In the genomic region with DNA sequence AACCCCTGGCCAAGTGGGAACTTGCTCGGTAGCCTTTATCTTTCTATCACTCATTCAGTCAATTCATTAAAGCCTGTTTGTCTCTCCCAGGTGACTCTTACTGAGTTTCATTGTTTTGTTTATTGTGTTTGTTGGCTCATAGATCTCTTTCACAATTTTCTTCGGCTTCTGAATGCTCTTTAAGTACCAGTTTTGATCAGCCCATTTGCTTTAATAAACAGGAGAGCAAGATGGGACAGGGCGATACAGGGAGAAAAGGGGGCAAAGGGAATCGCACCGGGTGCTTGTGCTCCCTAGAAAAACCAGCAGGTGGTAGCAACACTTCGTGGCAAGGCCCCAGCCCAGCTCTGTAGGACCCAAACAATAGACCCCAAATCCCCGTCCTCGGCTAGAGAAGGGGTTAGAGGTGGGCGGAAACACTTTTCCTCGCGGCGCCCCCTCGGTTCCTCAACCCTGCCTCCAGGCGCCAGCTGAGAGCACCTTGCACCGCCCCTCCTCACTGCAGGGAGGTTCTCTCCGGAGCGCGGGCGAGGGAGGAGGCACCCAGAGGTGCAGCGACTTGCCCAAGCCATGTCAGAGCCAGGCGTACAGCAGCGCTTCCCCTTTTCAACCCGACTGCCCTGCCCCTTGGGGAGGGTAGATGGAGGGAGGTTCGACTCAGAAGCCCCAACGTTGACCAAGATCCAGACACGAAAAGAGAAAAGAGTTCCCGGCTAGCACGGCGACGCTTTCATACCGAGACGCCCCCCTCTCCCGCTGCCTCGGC, we compare ENCODE assay signal across 8 cellular contexts. TPM values are rescaled to one million over a fixed set of nuclear protein-coding genes. Genes with fewer than 3 reads are reported as not detected.
DNase-seq lines count a peak whose midpoint lies in the region; ATAC-seq and TF ChIP-seq lines count a peak whose summit lies in the region.

No MANE protein-coding gene starts in this region.

- no peaks in the 10 kb centered on the region for H3K9me2 ChIP-seq in PC-9 (ENCODE audit: insufficient read depth)

- TF ChIP-seq CTCF in PC-9 (conservative IDR thresholded peaks at IDR 0.05) = peak; percentile 92
- TF ChIP-seq CTCF in fibroblast of pulmonary artery (IDR thresholded peaks at IDR 0.05; ENCODE audit: low read length, missing control alignments) = peak; percentile 83
- TF ChIP-seq CTCF in nephron (IDR thresholded peaks at IDR 0.05; ENCODE audit: unreplicated experiment in 3 of 3) = peak; percentile 85 to 87 (median 85)

- BruUV-seq in PC-9 (replicated peaks; lab: Mats Ljungman, UMichigan) = TSS peak; percentile 60

- H3K4me3 Mint-ChIP-seq in CD4-positive, alpha-beta memory T cell = peak overlapping the region; percentile 93 to 98 (median 97)
- peak overlapping the region; percentile 94 to 97 (median 95) for H3K4me3 Mint-ChIP-seq in nephron

- intact Hi-C loops in CD4-positive, alpha-beta memory T cell (cut with micrococcal nuclease) = loop anchor here (1.0 to 10.0 kb wide), 7 partner anchors 12 to 879 kb away; partner anchors contain the start of gene TAS2R38
- intact Hi-C loops in PC-9 (cut with micrococcal nuclease; ENCODE audit: unreplicated experiment) = loop anchor here (1.0 to 2.0 kb wide), 10 partner anchors 28 to 496 kb away; no protein-coding TSS in a partner anchor

- CTCF ChIA-PET in CD4-positive, alpha-beta memory T cell (lab: Charles Lee; ENCODE audit: partially characterized antibody) = interaction anchor here (0.9 to 3.1 kb wide), 12 partner anchors 11 to 361 kb away, joined by 3 to 32 read pairs (median 8); no protein-coding TSS in a partner anchor
- CTCF ChIA-PET in PC-9 (lab: Charles Lee) = interaction anchor here (0.7 to 1.6 kb wide), 4 partner anchors 11 to 406 kb away, joined by 3 to 9 read pairs (median 4); no protein-coding TSS in a partner anchor

- peaks cover 12 to 34% (median 19%) of the 10 kb centered on the region in 4 donors for H3K4me1 Mint-ChIP-seq in CD4-positive, alpha-beta memory T cell
- peaks cover 9% of the 10 kb centered on the region for H3K4me1 Mint-ChIP-seq in nephron

- H3K9me3 Mint-ChIP-seq in CD4-positive, alpha-beta memory T cell = no peaks in the 10 kb centered on the region
- no peaks in the 10 kb centered on the region for H3K9me3 Mint-ChIP-seq in nephron

- ATAC-seq in GM19372 (IDR thresholded peaks at IDR 0.05; ENCODE audit: low read depth, unreplicated experiment) = peak; percentile 74
- ATAC-seq in HG03469 (IDR thresholded peaks at IDR 0.05; ENCODE audit: unreplicated experiment) = peak; percentile 72

- H3K4me1 ChIP-seq in CD4-positive, alpha-beta memory T cell (ENCODE audit: insufficient read depth, low read length) = peaks cover 24% of the 10 kb centered on the region
- peaks cover 41% of the 10 kb centered on the region for H3K4me1 ChIP-seq in PC-9 (replicated peaks; ENCODE audit: insufficient read depth)
- peaks cover 10% of the 10 kb centered on the region for H3K4me1 ChIP-seq in stomach smooth muscle (ENCODE audit: control insufficient read depth, insufficient read depth, low read length)

- peaks cover 3% of the 10 kb centered on the region in 2 donors for H3K27me3 Mint-ChIP-seq in CD4-positive, alpha-beta memory T cell
- H3K27me3 Mint-ChIP-seq in nephron (ENCODE audit: low read depth) = peaks cover 10% of the 10 kb centered on the region

- H3K36me3 ChIP-seq in CD4-positive, alpha-beta memory T cell (ENCODE audit: insufficient read depth, low read length) = no peaks in the 10 kb centered on the region
- H3K36me3 ChIP-seq in PC-9 (ENCODE audit: low read depth) (no peaks in the 10 kb centered on the region), stomach smooth muscle (ENCODE audit: control insufficient read depth in 2 of 2, insufficient read depth in 2 of 2, low read length in 2 of 2) (no peaks in the 10 kb centered on the region)

- peak; percentile 63 to 72 (median 71) for DNase-seq in CD4-positive, alpha-beta memory T cell
- DNase-seq in PC-9 (peak; percentile 78 to 85), activated T-helper 1 cell treated with Interleukin-2 at 50 U/mL for 16 hours (ENCODE audit: low read depth) (peak; percentile 42), fibroblast of pulmonary artery (ENCODE audit: low read depth) (peak; percentile 64)

- peak overlapping the region; percentile 81 to 90 for H3K4me3 ChIP-seq in CD4-positive, alpha-beta memory T cell (ENCODE audit: low read length in 2 of 2)
- H3K4me3 ChIP-seq in PC-9 (peak overlapping the region; percentile 95), fibroblast of pulmonary artery (replicated peaks; ENCODE audit: low read depth, low read length) (peak overlapping the region; percentile 71), stomach smooth muscle (ENCODE audit: low read length in 2 of 2) (peak overlapping the region; percentile 86 to 90)

- H3K9ac ChIP-seq in stomach smooth muscle (ENCODE audit: low read length in 2 of 2) = peak overlapping the region; percentile 66 to 76

- H3K27ac Mint-ChIP-seq in CD4-positive, alpha-beta memory T cell = peak overlapping the region; percentile 86 to 96 (median 92)
- H3K27ac Mint-ChIP-seq in nephron = peak overlapping the region; percentile 61 to 89 (median 88)

- peaks cover 32% of the 10 kb centered on the region for H3K79me2 ChIP-seq in PC-9 (ENCODE audit: low read depth)

- H3K27me3 ChIP-seq in CD4-positive, alpha-beta memory T cell (ENCODE audit: insufficient read depth, low read length) = no peaks in the 10 kb centered on the region
- no peaks in the 10 kb centered on the region for H3K27me3 ChIP-seq in PC-9 (ENCODE audit: insufficient read depth, low read depth)
- H3K27me3 ChIP-seq in stomach smooth muscle (ENCODE audit: control insufficient read depth in 1 of 2, insufficient read depth in 2 of 2, low read length in 2 of 2) = no peaks in the 10 kb centered on the region

- H3K27ac ChIP-seq in CD4-positive, alpha-beta memory T cell (ENCODE audit: low read depth, low read length) = peak overlapping the region; percentile 27
- peak overlapping the region; percentile 83 for H3K27ac ChIP-seq in PC-9
- peak overlapping the region; percentile 31 for H3K27ac ChIP-seq in stomach smooth muscle (ENCODE audit: low read length)

- POLR2A ChIA-PET in CD4-positive, alpha-beta memory T cell (lab: Charles Lee; ENCODE audit: partially characterized antibody) = interaction anchor here (0.6 to 3.2 kb wide), 16 partner anchors 8 to 1116 kb away, joined by 3 to 74 read pairs (median 4); partner anchors contain the start of gene SSBP1
- POLR2A ChIA-PET in PC-9 (lab: Charles Lee; ENCODE audit: unreplicated experiment) = interaction anchor here (0.5 to 0.6 kb wide), 2 partner anchors 56 to 557 kb away, joined by 3 to 6 read pairs; no protein-coding TSS in a partner anchor

- H3K36me3 Mint-ChIP-seq in CD4-positive, alpha-beta memory T cell = peaks cover 0 to 5% of the 10 kb centered on the region in 2 donors
- no peaks in the 10 kb centered on the region for H3K36me3 Mint-ChIP-seq in nephron (ENCODE audit: low read depth)

- peak overlapping the region; percentile 81 for H3K4me2 ChIP-seq in PC-9

- H3F3A ChIP-seq in PC-9 (ENCODE audit: insufficient read depth, low read depth) = peaks cover 9% of the 10 kb centered on the region

- no peaks in the 10 kb centered on the region for H4K20me1 ChIP-seq in PC-9 (ENCODE audit: insufficient read depth)

- peak overlapping the region; percentile 82 for H2AFZ ChIP-seq in PC-9

- H3K9me3 ChIP-seq in CD4-positive, alpha-beta memory T cell (ENCODE audit: control insufficient read depth in 1 of 2, low read length in 2 of 2) = no peaks in the 10 kb centered on the region
- H3K9me3 ChIP-seq in PC-9 (ENCODE audit: insufficient read depth, low read depth) (no peaks in the 10 kb centered on the region), stomach smooth muscle (ENCODE audit: control insufficient read depth in 2 of 2, low read length in 2 of 2) (no peaks in the 10 kb centered on the region)

RNA-seq across cellular contexts. Expression of gene EPHB6, which starts 1.0 kb away (rescaled TPM):
- total RNA-seq in CD4-positive, alpha-beta memory T cell = 10 to 100 TPM; 48.4 to 65.0 TPM
- polyA plus RNA-seq in CD4-positive, alpha-beta memory T cell = 10 to 100 TPM; 14.2 to 27.4 TPM
- 39.2 and 72.9 TPM in 2 replicates for total RNA-seq in PC-9 (2021)

RNA-seq across cellular contexts. Expression of gene TRPV6, which starts 31.6 kb away (rescaled TPM):
- total RNA-seq in CD4-positive, alpha-beta memory T cell = not detected
- under 1 TPM in 1 of 2 donors, not detected in 1; 0.09 TPM for polyA plus RNA-seq in CD4-positive, alpha-beta memory T cell
- total RNA-seq in PC-9 (2021) = 13.5 and 14.7 TPM in 2 replicates

Comparison
In these comparisons a context has a peak if more than half of its experiments do, and no peak if none do; other contexts are left out.
1. Peak in every context shown above with its lines: DNase-seq, ATAC-seq, H3K4me3 ChIP-seq and H3K27ac ChIP-seq.
2. H3K27ac ChIP-seq: peak in every context shown above with its lines; median percentile 83 in PC-9; 31 in stomach smooth muscle; 27 in CD4-positive, alpha-beta memory T cell.
3. RNA of gene TRPV6, which starts 31.6 kb away (total RNA-seq): 13.5 to 14.7 TPM in PC-9; not detected in CD4-positive, alpha-beta memory T cell; every median in the first group is over 10 times any median in the second.